Comparison of ENCODE assay signal across 1 cellular context in the genomic region with DNA sequence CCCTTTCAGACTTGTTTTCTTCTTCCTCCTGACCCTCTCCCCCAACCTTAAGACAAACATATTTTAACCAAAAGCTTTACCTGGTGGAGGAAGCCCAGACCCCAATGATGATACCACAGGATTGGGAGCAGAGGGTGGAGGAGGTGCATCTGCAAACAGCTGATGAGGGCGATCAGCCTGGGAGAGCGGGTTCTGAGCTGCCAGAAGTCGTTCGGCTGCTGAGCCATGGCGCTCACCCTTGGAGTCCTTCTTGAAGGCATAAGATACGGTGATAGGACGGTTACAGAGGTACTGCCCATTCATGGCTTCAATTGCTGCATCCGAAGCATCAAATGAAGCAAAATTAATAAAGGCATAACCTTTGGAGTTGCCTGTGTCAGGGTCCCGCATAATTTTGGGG.
TF ChIP-seq lines count a peak whose summit lies in the region.

No MANE protein-coding gene starts in this region.

TF ChIP-seq in WTC11, 78 proteins besides CTCF, POLR2A, EP300 and RAD21 (continued from another document):
- TF ChIP-seq, protein P1, sequence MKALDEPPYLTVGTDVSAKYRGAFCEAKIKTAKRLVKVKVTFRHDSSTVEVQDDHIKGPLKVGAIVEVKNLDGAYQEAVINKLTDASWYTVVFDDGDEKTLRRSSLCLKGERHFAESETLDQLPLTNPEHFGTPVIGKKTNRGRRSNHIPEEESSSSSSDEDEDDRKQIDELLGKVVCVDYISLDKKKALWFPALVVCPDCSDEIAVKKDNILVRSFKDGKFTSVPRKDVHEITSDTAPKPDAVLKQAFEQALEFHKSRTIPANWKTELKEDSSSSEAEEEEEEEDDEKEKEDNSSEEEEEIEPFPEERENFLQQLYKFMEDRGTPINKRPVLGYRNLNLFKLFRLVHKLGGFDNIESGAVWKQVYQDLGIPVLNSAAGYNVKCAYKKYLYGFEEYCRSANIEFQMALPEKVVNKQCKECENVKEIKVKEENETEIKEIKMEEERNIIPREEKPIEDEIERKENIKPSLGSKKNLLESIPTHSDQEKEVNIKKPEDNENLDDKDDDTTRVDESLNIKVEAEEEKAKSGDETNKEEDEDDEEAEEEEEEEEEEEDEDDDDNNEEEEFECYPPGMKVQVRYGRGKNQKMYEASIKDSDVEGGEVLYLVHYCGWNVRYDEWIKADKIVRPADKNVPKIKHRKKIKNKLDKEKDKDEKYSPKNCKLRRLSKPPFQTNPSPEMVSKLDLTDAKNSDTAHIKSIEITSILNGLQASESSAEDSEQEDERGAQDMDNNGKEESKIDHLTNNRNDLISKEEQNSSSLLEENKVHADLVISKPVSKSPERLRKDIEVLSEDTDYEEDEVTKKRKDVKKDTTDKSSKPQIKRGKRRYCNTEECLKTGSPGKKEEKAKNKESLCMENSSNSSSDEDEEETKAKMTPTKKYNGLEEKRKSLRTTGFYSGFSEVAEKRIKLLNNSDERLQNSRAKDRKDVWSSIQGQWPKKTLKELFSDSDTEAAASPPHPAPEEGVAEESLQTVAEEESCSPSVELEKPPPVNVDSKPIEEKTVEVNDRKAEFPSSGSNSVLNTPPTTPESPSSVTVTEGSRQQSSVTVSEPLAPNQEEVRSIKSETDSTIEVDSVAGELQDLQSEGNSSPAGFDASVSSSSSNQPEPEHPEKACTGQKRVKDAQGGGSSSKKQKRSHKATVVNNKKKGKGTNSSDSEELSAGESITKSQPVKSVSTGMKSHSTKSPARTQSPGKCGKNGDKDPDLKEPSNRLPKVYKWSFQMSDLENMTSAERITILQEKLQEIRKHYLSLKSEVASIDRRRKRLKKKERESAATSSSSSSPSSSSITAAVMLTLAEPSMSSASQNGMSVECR (CRISPR knock-in tag; IDR thresholded peaks at IDR 0.05; ENCODE audit: borderline replicate concordance), result no peak
- TF ChIP-seq EMX1 (CRISPR knock-in tag; IDR thresholded peaks at IDR 0.05), result no peak
- no peak for TF ChIP-seq KAT7 (CRISPR knock-in tag; IDR thresholded peaks at IDR 0.05; ENCODE audit: borderline replicate concordance)
- TF ChIP-seq ZBTB21 (CRISPR knock-in tag; IDR thresholded peaks at IDR 0.05; ENCODE audit: borderline replicate concordance), result no peak
- TF ChIP-seq, protein P2, sequence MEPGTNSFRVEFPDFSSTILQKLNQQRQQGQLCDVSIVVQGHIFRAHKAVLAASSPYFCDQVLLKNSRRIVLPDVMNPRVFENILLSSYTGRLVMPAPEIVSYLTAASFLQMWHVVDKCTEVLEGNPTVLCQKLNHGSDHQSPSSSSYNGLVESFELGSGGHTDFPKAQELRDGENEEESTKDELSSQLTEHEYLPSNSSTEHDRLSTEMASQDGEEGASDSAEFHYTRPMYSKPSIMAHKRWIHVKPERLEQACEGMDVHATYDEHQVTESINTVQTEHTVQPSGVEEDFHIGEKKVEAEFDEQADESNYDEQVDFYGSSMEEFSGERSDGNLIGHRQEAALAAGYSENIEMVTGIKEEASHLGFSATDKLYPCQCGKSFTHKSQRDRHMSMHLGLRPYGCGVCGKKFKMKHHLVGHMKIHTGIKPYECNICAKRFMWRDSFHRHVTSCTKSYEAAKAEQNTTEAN (CRISPR knock-in tag; IDR thresholded peaks at IDR 0.05), result no peak
